In the genomic region with DNA sequence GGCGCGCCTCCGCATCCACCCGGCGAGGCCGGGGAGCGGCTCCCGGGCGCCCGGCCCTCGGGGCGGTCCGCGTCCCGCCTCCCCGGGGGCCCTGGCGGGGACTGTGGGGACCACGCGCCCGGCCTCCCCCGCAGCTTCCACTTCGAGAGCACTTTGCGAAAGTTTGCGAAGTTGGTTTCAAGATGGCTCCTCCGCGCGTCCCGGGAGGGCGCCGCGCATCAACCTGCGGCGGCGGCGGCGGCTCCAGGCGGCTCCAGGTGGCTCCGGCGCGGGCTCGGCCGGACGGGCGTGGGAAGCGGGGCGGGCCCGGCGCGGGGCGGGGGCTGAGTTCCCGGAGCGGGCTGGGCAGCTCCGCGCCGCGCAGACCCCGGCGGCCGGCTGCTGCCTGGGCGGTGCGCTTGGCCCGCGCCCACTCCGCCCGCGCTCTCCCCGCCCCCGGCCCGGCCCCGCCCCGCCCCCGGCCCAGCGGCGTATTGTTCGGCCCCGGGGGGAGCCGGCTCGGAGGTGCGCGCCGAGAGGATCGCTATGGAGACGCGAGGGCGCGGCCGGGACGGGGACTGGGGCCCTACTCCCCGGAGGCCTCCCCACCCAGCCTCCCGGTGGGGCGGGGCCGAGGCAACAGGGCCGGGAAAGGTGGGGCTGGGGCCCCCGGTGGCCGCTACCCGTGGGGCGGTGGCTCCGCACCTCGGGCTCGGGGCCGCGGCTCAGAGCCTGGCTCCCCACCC, we compare ENCODE assay signal across 8 cellular contexts. TPM values are rescaled to one million over a fixed set of nuclear protein-coding genes. Genes with fewer than 3 reads are reported as not detected.
DNase-seq lines count a peak whose midpoint lies in the region; ATAC-seq, FAIRE-seq and TF ChIP-seq lines count a peak whose summit lies in the region.

A gene with protein sequence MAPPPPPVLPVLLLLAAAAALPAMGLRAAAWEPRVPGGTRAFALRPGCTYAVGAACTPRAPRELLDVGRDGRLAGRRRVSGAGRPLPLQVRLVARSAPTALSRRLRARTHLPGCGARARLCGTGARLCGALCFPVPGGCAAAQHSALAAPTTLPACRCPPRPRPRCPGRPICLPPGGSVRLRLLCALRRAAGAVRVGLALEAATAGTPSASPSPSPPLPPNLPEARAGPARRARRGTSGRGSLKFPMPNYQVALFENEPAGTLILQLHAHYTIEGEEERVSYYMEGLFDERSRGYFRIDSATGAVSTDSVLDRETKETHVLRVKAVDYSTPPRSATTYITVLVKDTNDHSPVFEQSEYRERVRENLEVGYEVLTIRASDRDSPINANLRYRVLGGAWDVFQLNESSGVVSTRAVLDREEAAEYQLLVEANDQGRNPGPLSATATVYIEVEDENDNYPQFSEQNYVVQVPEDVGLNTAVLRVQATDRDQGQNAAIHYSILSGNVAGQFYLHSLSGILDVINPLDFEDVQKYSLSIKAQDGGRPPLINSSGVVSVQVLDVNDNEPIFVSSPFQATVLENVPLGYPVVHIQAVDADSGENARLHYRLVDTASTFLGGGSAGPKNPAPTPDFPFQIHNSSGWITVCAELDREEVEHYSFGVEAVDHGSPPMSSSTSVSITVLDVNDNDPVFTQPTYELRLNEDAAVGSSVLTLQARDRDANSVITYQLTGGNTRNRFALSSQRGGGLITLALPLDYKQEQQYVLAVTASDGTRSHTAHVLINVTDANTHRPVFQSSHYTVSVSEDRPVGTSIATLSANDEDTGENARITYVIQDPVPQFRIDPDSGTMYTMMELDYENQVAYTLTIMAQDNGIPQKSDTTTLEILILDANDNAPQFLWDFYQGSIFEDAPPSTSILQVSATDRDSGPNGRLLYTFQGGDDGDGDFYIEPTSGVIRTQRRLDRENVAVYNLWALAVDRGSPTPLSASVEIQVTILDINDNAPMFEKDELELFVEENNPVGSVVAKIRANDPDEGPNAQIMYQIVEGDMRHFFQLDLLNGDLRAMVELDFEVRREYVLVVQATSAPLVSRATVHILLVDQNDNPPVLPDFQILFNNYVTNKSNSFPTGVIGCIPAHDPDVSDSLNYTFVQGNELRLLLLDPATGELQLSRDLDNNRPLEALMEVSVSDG (N-terminal part only) (minus strand): TSS at position 400 of the 725 bp plus-strand sequence. CDS start 450 bp downstream, outside the sequence.

- no peaks in the 10 kb centered on the region for H3K27me3 ChIP-seq in astrocyte (ENCODE audit: insufficient read depth, low read length)

- peak within 1 kb of the TSS; percentile 64 for H3K9ac ChIP-seq in astrocyte (ENCODE audit: low read length)

- peak within 1 kb of the TSS; percentile 42 for H3K4me3 ChIP-seq in Jurkat, Clone E6-1 (ENCODE audit: low read length)
- peak within 1 kb of the TSS; percentile 61 for H3K4me3 ChIP-seq in astrocyte (ENCODE audit: insufficient read depth, low read depth, low read length)

- no peaks in the 10 kb centered on the region for H3K9me3 Mint-ChIP-seq in Calu3 (ENCODE audit: low read depth, unreplicated experiment)
- peaks cover 10% of the 10 kb centered on the region for H3K9me3 Mint-ChIP-seq in astrocyte (ENCODE audit: unreplicated experiment)
- no peaks in the 10 kb centered on the region for H3K9me3 Mint-ChIP-seq in stimulated activated naive CD8-positive, alpha-beta T cell treated with anti-CD3 and anti-CD28 coated beads, Interleukin-15, Interleukin-2, amounts not matched to agents 100 ng/mL and 50 ng/mL, for 24 hours

- intact Hi-C loops in Calu3 (cut with micrococcal nuclease; ENCODE audit: unreplicated experiment): no loop called here

- TF ChIP-seq CTCF in Calu3 (IDR thresholded peaks at IDR 0.05; ENCODE audit: unreplicated experiment): no peak
- TF ChIP-seq CTCF in astrocyte (IDR thresholded peaks at IDR 0.05; ENCODE audit: insufficient read depth, low read depth, low read length): no peak

- H2AFZ ChIP-seq in astrocyte (ENCODE audit: low read depth, low read length): peak within 1 kb of the TSS; percentile 34

- H3K4me1 ChIP-seq in astrocyte (ENCODE audit: insufficient read depth, low read length): peaks cover 15% of the 10 kb centered on the region

- H3K27ac Mint-ChIP-seq in Calu3 (ENCODE audit: unreplicated experiment) (no peak within 1 kb of the TSS), astrocyte (ENCODE audit: unreplicated experiment) (no peak within 1 kb of the TSS)
- no peak within 1 kb of the TSS for H3K27ac Mint-ChIP-seq in stimulated activated naive CD8-positive, alpha-beta T cell treated with anti-CD3 and anti-CD28 coated beads, Interleukin-15, Interleukin-2, amounts not matched to agents 100 ng/mL and 50 ng/mL, for 24 hours

- peaks cover 34% of the 10 kb centered on the region for H4K20me1 ChIP-seq in astrocyte (ENCODE audit: insufficient read depth, low read length)

- peak within 1 kb of the TSS; percentile 85 for H3K4me2 ChIP-seq in astrocyte (ENCODE audit: low read length)

- FAIRE-seq in astrocyte (lab: Jason Lieb, UNC): no peak

- H3K4me3 Mint-ChIP-seq in Calu3 (ENCODE audit: low read depth, unreplicated experiment) (peak within 1 kb of the TSS; percentile 94), astrocyte (ENCODE audit: unreplicated experiment) (peak within 1 kb of the TSS; percentile 93)
- H3K4me3 Mint-ChIP-seq in stimulated activated naive CD8-positive, alpha-beta T cell treated with anti-CD3 and anti-CD28 coated beads, Interleukin-15, Interleukin-2, amounts not matched to agents 100 ng/mL and 50 ng/mL, for 24 hours: peak within 1 kb of the TSS; percentile 26

- CTCF ChIA-PET in Calu3 (lab: Charles Lee): interaction anchor here (0.7 to 1.1 kb wide), 2 partner anchors 9 to 197 kb away, joined by 3 to 4 read pairs; no protein-coding TSS in a partner anchor

- no peak within 1 kb of the TSS for H3K27ac ChIP-seq in astrocyte (ENCODE audit: low read depth, low read length)

- H3K79me2 ChIP-seq in astrocyte (ENCODE audit: insufficient read depth, low read length): peaks cover 24% of the 10 kb centered on the region

- H3K9me3 ChIP-seq in astrocyte (ENCODE audit: insufficient read depth, low read depth, low read length): peaks cover 17% of the 10 kb centered on the region

- BruUV-seq in Calu3 (replicated peaks; lab: Mats Ljungman, UMichigan): no TSS peak

- no peaks in the 10 kb centered on the region for H3K36me3 ChIP-seq in astrocyte (ENCODE audit: insufficient read depth, low read length)

- H3K27me3 Mint-ChIP-seq in Calu3 (ENCODE audit: unreplicated experiment) (no peaks in the 10 kb centered on the region), astrocyte (ENCODE audit: low read depth, unreplicated experiment) (peaks cover 2% of the 10 kb centered on the region)
- peaks cover 32% of the 10 kb centered on the region for H3K27me3 Mint-ChIP-seq in stimulated activated naive CD8-positive, alpha-beta T cell treated with anti-CD3 and anti-CD28 coated beads, Interleukin-15, Interleukin-2, amounts not matched to agents 100 ng/mL and 50 ng/mL, for 24 hours

- ATAC-seq in GM18861 (IDR thresholded peaks at IDR 0.05; ENCODE audit: unreplicated experiment): no peak

- H3K36me3 Mint-ChIP-seq in Calu3 (ENCODE audit: insufficient read depth, unreplicated experiment): peaks cover 26% of the 10 kb centered on the region
- H3K36me3 Mint-ChIP-seq in astrocyte (ENCODE audit: low read depth, unreplicated experiment): peaks cover 25% of the 10 kb centered on the region
- no peaks in the 10 kb centered on the region for H3K36me3 Mint-ChIP-seq in stimulated activated naive CD8-positive, alpha-beta T cell treated with anti-CD3 and anti-CD28 coated beads, Interleukin-15, Interleukin-2, amounts not matched to agents 100 ng/mL and 50 ng/mL, for 24 hours (ENCODE audit: low read depth)

- H3K4me1 Mint-ChIP-seq in Calu3 (ENCODE audit: low read depth, unreplicated experiment): peaks cover 23% of the 10 kb centered on the region
- peaks cover 13% of the 10 kb centered on the region for H3K4me1 Mint-ChIP-seq in astrocyte (ENCODE audit: low read depth, unreplicated experiment)
- peaks cover 6% of the 10 kb centered on the region for H3K4me1 Mint-ChIP-seq in stimulated activated naive CD8-positive, alpha-beta T cell treated with anti-CD3 and anti-CD28 coated beads, Interleukin-15, Interleukin-2, amounts not matched to agents 100 ng/mL and 50 ng/mL, for 24 hours (ENCODE audit: low read depth)

- DNase-seq in Calu3 (peak; percentile 79), astrocyte (ENCODE audit: low read depth) (peak; percentile 47), iPS-NIHi11 (ENCODE audit: low spot score) (peak; percentile 91), GOT3 (lab: John Stamatoyannopoulos, UW) (no peak)
- peak; percentile 15 for DNase-seq in Jurkat, Clone E6-1 (ENCODE audit: low read depth, low spot score)
- no peak for DNase-seq in effector CD4-positive, alpha-beta T cell

RNA-seq across cellular contexts. Expression of the gene that starts here (rescaled TPM):
- 40.8 and 45.5 TPM in 2 replicates for total RNA-seq in Calu3 (2022)
- polyA plus RNA-seq in Jurkat, Clone E6-1 (2012; ENCODE audit: insufficient read depth, insufficient read length): 1.8 TPM
- total RNA-seq in astrocyte: 27.6 and 38.5 TPM in 2 replicates

Comparison
In these comparisons a context has a peak if more than half of its experiments do, and no peak if none do; other contexts are left out.
1. DNase-seq: peak in Calu3 (single experiment), Jurkat, Clone E6-1 (single experiment), astrocyte (single experiment) and iPS-NIHi11 (single experiment); none in GOT3 (single experiment) and effector CD4-positive, alpha-beta T cell (single experiment).
2. H3K4me3 Mint-ChIP-seq: peak in every context shown above with its lines; median percentile 94 in Calu3; 93 in astrocyte; 26 in stimulated activated naive CD8-positive, alpha-beta T cell treated with anti-CD3 and anti-CD28 coated beads, Interleukin-15, Interleukin-2, amounts not matched to agents 100 ng/mL and 50 ng/mL, for 24 hours.